8 cellular contexts compared by ENCODE assay signal in the genomic region with DNA sequence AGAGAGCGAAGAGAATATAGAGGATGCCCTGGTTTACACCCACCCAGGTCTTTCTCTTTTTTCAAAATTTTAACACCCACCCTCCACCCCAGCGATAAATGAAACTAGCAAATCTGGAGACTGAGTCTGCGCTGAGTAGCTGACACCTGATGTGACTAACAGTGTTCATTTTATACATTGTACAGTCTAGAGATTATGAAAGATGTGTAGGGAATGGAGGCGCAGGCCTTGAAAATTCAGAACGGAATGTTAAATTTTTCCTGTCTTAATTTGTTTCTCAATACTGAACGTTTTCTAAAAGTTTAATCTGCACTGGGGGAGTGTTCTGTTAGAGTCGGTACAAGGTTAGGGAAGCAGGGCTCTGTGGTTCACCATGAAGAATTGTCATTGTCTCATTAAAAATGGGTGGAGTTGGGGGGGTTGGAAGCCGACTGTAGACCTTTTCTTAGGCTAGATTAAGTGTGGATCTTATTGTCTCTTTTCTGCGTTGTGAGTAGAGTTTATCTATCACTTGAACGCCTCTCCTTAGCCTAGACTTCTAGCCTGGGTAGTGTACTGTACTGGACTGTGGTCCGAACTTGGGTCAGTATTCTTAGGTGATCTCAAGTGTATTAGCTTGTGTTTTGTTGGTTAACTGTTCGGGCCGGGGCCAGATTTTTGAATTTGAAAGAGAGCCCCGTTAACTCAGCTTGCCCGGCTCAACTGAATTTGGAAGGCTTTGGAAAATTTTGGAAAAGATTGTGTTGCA. TPM values are rescaled to one million over a fixed set of nuclear protein-coding genes. Genes with fewer than 3 reads are reported as not detected.
DNase-seq lines count a peak whose midpoint lies in the region; ATAC-seq lines count a peak whose summit lies in the region.

No MANE protein-coding gene starts in this region.

- no peaks in the 10 kb centered on the region for H4K20me1 ChIP-seq in GM23248 (ENCODE audit: insufficient read depth)

- no peaks in the 10 kb centered on the region for H3K27me3 ChIP-seq in GM23248 (replicated peaks; ENCODE audit: insufficient read depth)

- no peak overlapping the region for H2AFZ ChIP-seq in GM23248

- H3F3A ChIP-seq in GM23248 (ENCODE audit: insufficient read depth), result peaks cover 55% of the 10 kb centered on the region

- H3K4me3 ChIP-seq in GM23248, result peak overlapping the region; percentile 96

- 3 to 4% methylated on average over 15 of the region's 15 CpGs for WGBS in GM23248 (ENCODE audit: low coverage in 1 of 2, low lambda C conversion rate in 2 of 2, missing lambda C conversion rate in 2 of 2), 2 experiments

- peak overlapping the region; percentile 88 for H3K4me2 ChIP-seq in GM23248 (ENCODE audit: unreplicated experiment)

- H3K4me1 ChIP-seq in GM23248 (ENCODE audit: insufficient read depth), result peaks cover 27% of the 10 kb centered on the region

- no peaks in the 10 kb centered on the region for H3K9me2 ChIP-seq in GM23248 (ENCODE audit: insufficient read depth)

- peak overlapping the region; percentile 63 for H3K27ac ChIP-seq in GM23248
- H3K27ac ChIP-seq in epithelial cell of prostate, result peak overlapping the region; percentile 90

- H3K79me2 ChIP-seq in GM23248 (ENCODE audit: insufficient read depth), result peaks cover 63% of the 10 kb centered on the region

- H3K9ac ChIP-seq in GM23248, result peak overlapping the region; percentile 95

- H3K36me3 ChIP-seq in GM23248 (ENCODE audit: low read depth), result no peaks in the 10 kb centered on the region; the same call in 1 of the 2 replicates

- ATAC-seq in HG02588 (IDR thresholded peaks at IDR 0.05; ENCODE audit: unreplicated experiment), result no peak

- peak; percentile 55 for DNase-seq in GM23248
- DNase-seq in OCI-M1 (lab: John Stamatoyannopoulos, UW), result peak; percentile 38
- no peak for DNase-seq in epithelial cell of prostate (ENCODE audit: low read depth, low spot score)
- DNase-seq in pons (ENCODE audit: low spot score), result peak; percentile 72
- DNase-seq in activated CD8-positive, alpha-beta memory T cell treated with anti-CD3 and anti-CD28 coated beads for 24 hours, result no peak
- DNase-seq in SKM-1 (lab: John Stamatoyannopoulos, UW; ENCODE audit: unreplicated experiment), result no peak
- DNase-seq in NCI-H2029 treated with DMSO at 0.1 percent for 48 hours (lab: John Stamatoyannopoulos, UW), result no peak

- in situ Hi-C loops in GM23248 (cut with MboI), result loop anchor here (5.0 to 10.0 kb wide), 2 partner anchors 133 to 285 kb away; no protein-coding TSS in a partner anchor

- no peaks in the 10 kb centered on the region for H3K9me3 ChIP-seq in GM23248 (ENCODE audit: low read depth)

RNA-seq across cellular contexts. Expression of a gene that starts 1.9 kb away (rescaled TPM):
- 107 and 115 TPM in 2 replicates for total RNA-seq in GM23248 (2014; rRNA removed; shearing (Covaris generic))
- 19.9 and 20.3 TPM in 2 replicates for polyA plus RNA-seq in GM23248 (2016; fragmentation: Nextera tagmentation; extraction: Ambion mirVana)

Comparison
In these comparisons a context has a peak if more than half of its experiments do, and no peak if none do; other contexts are left out.
1. DNase-seq: peak in GM23248 (single experiment), OCI-M1 (single experiment) and pons (single experiment); none in epithelial cell of prostate (single experiment), activated CD8-positive, alpha-beta memory T cell treated with anti-CD3 and anti-CD28 coated beads for 24 hours (single experiment), SKM-1 (single experiment) and NCI-H2029 treated with DMSO at 0.1 percent for 48 hours (single experiment).